Comparison of ENCODE assay signal across 1 cellular context in the genomic region with DNA sequence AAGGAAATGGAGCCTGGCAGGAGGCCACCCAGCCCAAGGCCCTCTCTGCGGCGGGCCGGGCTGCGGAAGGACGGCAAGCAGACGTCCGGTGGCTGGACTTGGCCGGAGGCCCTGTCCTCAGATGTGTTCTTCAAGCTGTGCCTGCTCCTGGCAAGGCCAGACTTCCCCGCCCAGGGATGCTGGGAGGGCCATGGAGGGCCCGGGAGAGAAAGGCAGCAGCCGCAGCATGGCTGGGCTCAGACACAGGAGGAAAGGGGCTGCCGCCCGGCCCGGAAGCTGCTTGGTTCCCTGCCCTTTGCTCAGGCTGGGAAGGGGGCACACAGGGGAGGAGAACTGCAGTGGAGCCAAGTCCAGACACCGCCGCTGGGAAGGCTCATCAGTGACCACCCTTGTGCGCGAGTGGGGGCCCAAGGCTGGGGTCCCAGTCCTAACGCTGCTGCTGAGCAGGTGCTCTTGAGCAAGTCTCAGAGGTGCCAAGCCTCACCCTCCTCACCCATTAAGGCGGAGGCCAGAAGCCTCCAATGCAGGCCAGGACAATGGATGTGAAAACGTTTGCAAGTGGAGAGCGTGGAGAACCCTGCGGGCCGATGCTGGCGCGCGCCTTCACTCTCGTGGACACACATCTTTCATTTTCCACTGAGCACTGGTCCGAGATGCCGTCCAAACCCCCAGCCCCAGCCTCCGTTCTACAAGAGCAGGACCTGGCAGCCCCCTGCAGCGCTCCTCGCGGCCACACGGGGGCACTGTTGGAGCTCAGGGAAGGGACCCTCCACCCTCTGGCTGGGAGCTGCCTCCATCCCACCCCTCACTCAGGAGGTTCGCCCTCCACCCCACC.
TF ChIP-seq lines count a peak whose summit lies in the region.

No MANE protein-coding gene starts in this region.

TF ChIP-seq in A549, 52 proteins besides CTCF, POLR2A, EP300 and RAD21 (continued from another document):
- TF ChIP-seq, protein P1, sequence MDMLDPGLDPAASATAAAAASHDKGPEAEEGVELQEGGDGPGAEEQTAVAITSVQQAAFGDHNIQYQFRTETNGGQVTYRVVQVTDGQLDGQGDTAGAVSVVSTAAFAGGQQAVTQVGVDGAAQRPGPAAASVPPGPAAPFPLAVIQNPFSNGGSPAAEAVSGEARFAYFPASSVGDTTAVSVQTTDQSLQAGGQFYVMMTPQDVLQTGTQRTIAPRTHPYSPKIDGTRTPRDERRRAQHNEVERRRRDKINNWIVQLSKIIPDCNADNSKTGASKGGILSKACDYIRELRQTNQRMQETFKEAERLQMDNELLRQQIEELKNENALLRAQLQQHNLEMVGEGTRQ (IDR thresholded peaks at IDR 0.05), result no peak
- no peak for TF ChIP-seq JUNB (IDR thresholded peaks at IDR 0.05)
- no peak for TF ChIP-seq FOXS1 (CRISPR knock-in tag; IDR thresholded peaks at IDR 0.05)
- TF ChIP-seq TFCP2L1 (CRISPR knock-in tag; IDR thresholded peaks at IDR 0.05), result no peak
- TF ChIP-seq KDM1A (IDR thresholded peaks at IDR 0.05; ENCODE audit: low read depth), result no peak
- no peak for TF ChIP-seq ZSCAN20 (CRISPR knock-in tag; IDR thresholded peaks at IDR 0.05)
- TF ChIP-seq SMC3 (IDR thresholded peaks at IDR 0.05), result peak; percentile 76
